Comparison of ENCODE assay signal across 10 cellular contexts in genomic region chr7:130966246-130967009, GRCh38.
DNase-seq lines count a peak whose midpoint lies in the region; ATAC-seq and TF ChIP-seq lines count a peak whose summit lies in the region.
"Had no signal": no experiment of that assay in that cellular context is flagged by ENCODE, and none has a peak within 500 bp of the region (broad histone marks: within the 10 kb centered on the region; RNA-seq: fewer than 3 reads in every experiment).

No MANE protein-coding gene starts in this region.

- no peaks in the 10 kb centered on the region for H3K9me3 ChIP-seq in effector memory CD4-positive, alpha-beta T cell (ENCODE audit: control insufficient read depth, low read length)

- in situ Hi-C loops in astrocyte of the cerebellum (cut with HindIII; ENCODE audit: low sequenced_read_pairs), result no loop called here

- peaks cover 0 to 10% of the 10 kb centered on the region in 2 donors for H3K36me3 Mint-ChIP-seq in activated naive CD4-positive, alpha-beta T cell treated with anti-CD3 and anti-CD28 coated beads, Interleukin-2, amount 50 U/mL, for 72 hours
- H3K36me3 Mint-ChIP-seq in stimulated activated naive CD8-positive, alpha-beta T cell treated with anti-CD3 and anti-CD28 coated beads, Interleukin-15, Interleukin-2, amounts not matched to agents 100 ng/mL and 50 ng/mL, for 24 hours (ENCODE audit: low read depth), result peaks cover 23% of the 10 kb centered on the region

- peak overlapping the region; percentile 56 for H3K4me3 Mint-ChIP-seq in stimulated activated naive CD8-positive, alpha-beta T cell treated with anti-CD3 and anti-CD28 coated beads, Interleukin-15, Interleukin-2, amounts not matched to agents 100 ng/mL and 50 ng/mL, for 24 hours

- no peak for TF ChIP-seq CTCF in astrocyte of the cerebellum (IDR thresholded peaks at IDR 0.05; ENCODE audit: low read depth, low read length, missing control alignments)

- peak in 1 of 2 donors; percentile 52 for ATAC-seq in activated naive CD4-positive, alpha-beta T cell treated with anti-CD3 and anti-CD28 coated beads, Interleukin-2, amount 50 U/mL, for 72 hours
- ATAC-seq in HG03196 (IDR thresholded peaks at IDR 0.05; ENCODE audit: unreplicated experiment) (peak; percentile 37), GM21576 (IDR thresholded peaks at IDR 0.05; ENCODE audit: unreplicated experiment) (no peak)

- peaks cover 28% of the 10 kb centered on the region for H3K4me1 ChIP-seq in effector memory CD4-positive, alpha-beta T cell (ENCODE audit: control insufficient read depth, insufficient read depth, low read length, poor library complexity, severe bottlenecking)

- no peak for DNase-seq in activated naive CD4-positive, alpha-beta T cell treated with anti-CD3 and anti-CD28 coated beads, Interleukin-2, amount 50 U/mL, for 72 hours (ENCODE audit: low spot score in 2 of 2)
- DNase-seq in activated naive CD4-positive, alpha-beta T cell treated with anti-CD3 and anti-CD28 coated beads, Interleukin-2, amount 50 U/mL, for 16 hours, result no peak
- DNase-seq in astrocyte of the cerebellum (ENCODE audit: low read depth) (peak; percentile 27), anterior cingulate cortex (lab: John Stamatoyannopoulos, UW) (no peak)
- no peak for DNase-seq in effector memory CD4-positive, alpha-beta T cell
- DNase-seq: activated CD4-positive, CD25-positive, alpha-beta regulatory T cell; NCI-H1417 had no signal

- no peaks in the 10 kb centered on the region for H3K27me3 ChIP-seq in effector memory CD4-positive, alpha-beta T cell (replicated peaks; ENCODE audit: control insufficient read depth, insufficient read depth, low read length, poor library complexity, severe bottlenecking)

- H3K27ac Mint-ChIP-seq in activated naive CD4-positive, alpha-beta T cell treated with anti-CD3 and anti-CD28 coated beads, Interleukin-2, amount 50 U/mL, for 72 hours, result peak overlapping the region; percentile 1 to 78
- H3K27ac Mint-ChIP-seq in stimulated activated naive CD8-positive, alpha-beta T cell treated with anti-CD3 and anti-CD28 coated beads, Interleukin-15, Interleukin-2, amounts not matched to agents 100 ng/mL and 50 ng/mL, for 24 hours, result peak overlapping the region; percentile 98

- peaks cover 97% of the 10 kb centered on the region for H3K4me1 Mint-ChIP-seq in stimulated activated naive CD8-positive, alpha-beta T cell treated with anti-CD3 and anti-CD28 coated beads, Interleukin-15, Interleukin-2, amounts not matched to agents 100 ng/mL and 50 ng/mL, for 24 hours (ENCODE audit: low read depth)

- no peak overlapping the region for H3K27ac ChIP-seq in effector memory CD4-positive, alpha-beta T cell (ENCODE audit: insufficient read depth, low read length, poor library complexity, severe bottlenecking)

- no peaks in the 10 kb centered on the region for H3K27me3 Mint-ChIP-seq in stimulated activated naive CD8-positive, alpha-beta T cell treated with anti-CD3 and anti-CD28 coated beads, Interleukin-15, Interleukin-2, amounts not matched to agents 100 ng/mL and 50 ng/mL, for 24 hours

- H3K36me3 ChIP-seq in effector memory CD4-positive, alpha-beta T cell (ENCODE audit: control insufficient read depth, insufficient read depth, low read length), result peaks cover 28% of the 10 kb centered on the region

- no peaks in the 10 kb centered on the region for H3K9me3 Mint-ChIP-seq in activated naive CD4-positive, alpha-beta T cell treated with anti-CD3 and anti-CD28 coated beads, Interleukin-2, amount 50 U/mL, for 72 hours
- H3K9me3 Mint-ChIP-seq in stimulated activated naive CD8-positive, alpha-beta T cell treated with anti-CD3 and anti-CD28 coated beads, Interleukin-15, Interleukin-2, amounts not matched to agents 100 ng/mL and 50 ng/mL, for 24 hours, result no peaks in the 10 kb centered on the region

- H3K4me3 ChIP-seq in astrocyte of the cerebellum (ENCODE audit: low read depth, low read length), result no peak overlapping the region
- H3K4me3 ChIP-seq in effector memory CD4-positive, alpha-beta T cell (ENCODE audit: insufficient read depth, low read depth, low read length, poor library complexity, severe bottlenecking), result no peak overlapping the region
